ENCODE assay signal across 12 cellular contexts in the genomic region with DNA sequence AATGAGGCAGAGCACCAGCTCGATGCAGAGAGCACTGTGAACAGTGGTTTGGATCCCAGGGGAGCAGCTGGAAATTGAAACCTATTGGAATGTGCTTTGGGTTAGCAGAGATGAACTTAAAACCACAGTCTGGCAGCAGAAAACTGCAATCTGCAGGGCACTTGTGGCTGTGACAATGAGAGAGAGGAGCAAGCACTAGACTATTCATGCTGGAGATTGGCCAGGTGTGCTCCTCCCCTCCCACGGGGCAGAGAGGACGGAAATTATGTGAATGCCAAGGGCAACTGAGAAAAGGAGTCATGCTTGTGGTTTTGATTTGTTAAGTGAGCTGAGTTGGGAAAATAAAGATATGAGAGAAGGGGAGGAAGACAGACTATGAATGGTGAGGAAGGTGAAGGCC. TPM values are rescaled to one million over a fixed set of nuclear protein-coding genes. Genes with fewer than 3 reads are reported as not detected.
DNase-seq lines count a peak whose midpoint lies in the region; ATAC-seq and TF ChIP-seq lines count a peak whose summit lies in the region.
"Had no signal": no experiment of that assay in that cellular context is flagged by ENCODE, and none has a peak within 500 bp of the region (broad histone marks: within the 10 kb centered on the region; RNA-seq: fewer than 3 reads in every experiment).

No MANE protein-coding gene starts in this region.

- H3K36me3 Mint-ChIP-seq in activated CD8-positive, alpha-beta T cell treated with anti-CD3 and anti-CD28 coated beads for 36 hours (ENCODE audit: low read depth), result no peaks in the 10 kb centered on the region
- no peaks in the 10 kb centered on the region for H3K36me3 Mint-ChIP-seq in activated CD8-positive, alpha-beta T cell treated with anti-CD3 and anti-CD28 coated beads, Interleukin-2, amount 10 ng/mL, durations not matched to agents 7 days and 5 days (ENCODE audit: low read depth)

- ATAC-seq in activated CD8-positive, alpha-beta T cell treated with anti-CD3 and anti-CD28 coated beads for 36 hours, result peak; percentile 45
- no peak for ATAC-seq in activated CD8-positive, alpha-beta T cell treated with anti-CD3 and anti-CD28 coated beads, Interleukin-2, amount 10 ng/mL, durations not matched to agents 7 days and 5 days
- ATAC-seq in GM21723 (IDR thresholded peaks at IDR 0.05; ENCODE audit: unreplicated experiment), result no peak
- ATAC-seq in HG02870 (IDR thresholded peaks at IDR 0.05; ENCODE audit: unreplicated experiment), result no peak
- no peak for ATAC-seq in GM19397 (IDR thresholded peaks at IDR 0.05; ENCODE audit: unreplicated experiment)

- TF ChIP-seq CTCF in activated CD8-positive, alpha-beta T cell treated with anti-CD3 and anti-CD28 coated beads for 36 hours (IDR thresholded peaks at IDR 0.05), result no peak

- POLR2A ChIA-PET in activated CD8-positive, alpha-beta T cell treated with anti-CD3 and anti-CD28 coated beads for 36 hours (lab: Charles Lee), result no interaction called here
- POLR2A ChIA-PET in activated CD8-positive, alpha-beta T cell treated with anti-CD3 and anti-CD28 coated beads, Interleukin-2, amount 10 ng/mL, durations not matched to agents 7 days and 5 days (lab: Charles Lee), result no interaction called here

- intact Hi-C loops in activated CD8-positive, alpha-beta T cell treated with anti-CD3 and anti-CD28 coated beads for 36 hours (cut with micrococcal nuclease), result no loop called here

- H3K9me3 Mint-ChIP-seq in activated CD8-positive, alpha-beta T cell treated with anti-CD3 and anti-CD28 coated beads for 36 hours, result no peaks in the 10 kb centered on the region
- no peaks in the 10 kb centered on the region for H3K9me3 Mint-ChIP-seq in activated CD8-positive, alpha-beta T cell treated with anti-CD3 and anti-CD28 coated beads, Interleukin-2, amount 10 ng/mL, durations not matched to agents 7 days and 5 days (ENCODE audit: insufficient read depth)

- DNase-seq in activated CD8-positive, alpha-beta T cell treated with anti-CD3 and anti-CD28 coated beads for 36 hours, result peak; percentile 46
- DNase-seq in activated CD8-positive, alpha-beta T cell treated with anti-CD3 and anti-CD28 coated beads, Interleukin-2, amount 10 ng/mL, durations not matched to agents 7 days and 5 days, result no peak
- peak; percentile 62 for DNase-seq in NCI-H2029 treated with DMSO at 0.1 percent for 48 hours (lab: John Stamatoyannopoulos, UW)
- DNase-seq in dedifferentiated amniotic fluid mesenchymal stem cell (ENCODE audit: extremely low spot score), result peak; percentile 46
- peak; percentile 29 for DNase-seq in stimulated activated CD8-positive, alpha-beta memory T cell treated with anti-CD3 and anti-CD28 coated beads, Interleukin-4, amount 100 ng/mL, for 48 hours
- DNase-seq: anterior cingulate cortex, mesenchymal stem cell, SHP77 treated with DMSO at 0.1 percent for 48 hours had no signal

- CTCF ChIA-PET in activated CD8-positive, alpha-beta T cell treated with anti-CD3 and anti-CD28 coated beads for 36 hours (lab: Charles Lee), result interaction anchor here (2.0 kb wide), 1 partner anchor 178 kb away, joined by 5 read pairs; no protein-coding TSS in a partner anchor
- CTCF ChIA-PET in activated CD8-positive, alpha-beta T cell treated with anti-CD3 and anti-CD28 coated beads, Interleukin-2, amount 10 ng/mL, durations not matched to agents 7 days and 5 days (lab: Charles Lee), result no interaction called here

- H3K4me3 Mint-ChIP-seq in activated CD8-positive, alpha-beta T cell treated with anti-CD3 and anti-CD28 coated beads for 36 hours, result no peak overlapping the region
- no peak overlapping the region for H3K4me3 Mint-ChIP-seq in activated CD8-positive, alpha-beta T cell treated with anti-CD3 and anti-CD28 coated beads, Interleukin-2, amount 10 ng/mL, durations not matched to agents 7 days and 5 days

- no peaks in the 10 kb centered on the region for H3K27me3 Mint-ChIP-seq in activated CD8-positive, alpha-beta T cell treated with anti-CD3 and anti-CD28 coated beads for 36 hours
- H3K27me3 Mint-ChIP-seq in activated CD8-positive, alpha-beta T cell treated with anti-CD3 and anti-CD28 coated beads, Interleukin-2, amount 10 ng/mL, durations not matched to agents 7 days and 5 days (ENCODE audit: low read depth), result no peaks in the 10 kb centered on the region

- peaks cover 3% of the 10 kb centered on the region for H3K4me1 Mint-ChIP-seq in activated CD8-positive, alpha-beta T cell treated with anti-CD3 and anti-CD28 coated beads for 36 hours (ENCODE audit: low read depth)
- H3K4me1 Mint-ChIP-seq in activated CD8-positive, alpha-beta T cell treated with anti-CD3 and anti-CD28 coated beads, Interleukin-2, amount 10 ng/mL, durations not matched to agents 7 days and 5 days (ENCODE audit: low read depth), result no peaks in the 10 kb centered on the region

- H3K27ac Mint-ChIP-seq in activated CD8-positive, alpha-beta T cell treated with anti-CD3 and anti-CD28 coated beads for 36 hours, result no peak overlapping the region
- no peak overlapping the region for H3K27ac Mint-ChIP-seq in activated CD8-positive, alpha-beta T cell treated with anti-CD3 and anti-CD28 coated beads, Interleukin-2, amount 10 ng/mL, durations not matched to agents 7 days and 5 days

RNA-seq across cellular contexts. Expression of a gene that starts 38.1 kb away (rescaled TPM):
- not detected for total RNA-seq in activated CD8-positive, alpha-beta T cell treated with anti-CD3 and anti-CD28 coated beads for 36 hours
- not detected for total RNA-seq in activated CD8-positive, alpha-beta T cell treated with anti-CD3 and anti-CD28 coated beads, Interleukin-2, amount 10 ng/mL, durations not matched to agents 7 days and 5 days
- total RNA-seq: right atrium auricular region had no signal

RNA-seq across cellular contexts. Expression of a gene that starts 54.0 kb away (rescaled TPM):
- total RNA-seq in activated CD8-positive, alpha-beta T cell treated with anti-CD3 and anti-CD28 coated beads for 36 hours, result not detected
- not detected for total RNA-seq in activated CD8-positive, alpha-beta T cell treated with anti-CD3 and anti-CD28 coated beads, Interleukin-2, amount 10 ng/mL, durations not matched to agents 7 days and 5 days
- total RNA-seq: right atrium auricular region had no signal
